2 cellular contexts compared by ENCODE assay signal in the genomic region with DNA sequence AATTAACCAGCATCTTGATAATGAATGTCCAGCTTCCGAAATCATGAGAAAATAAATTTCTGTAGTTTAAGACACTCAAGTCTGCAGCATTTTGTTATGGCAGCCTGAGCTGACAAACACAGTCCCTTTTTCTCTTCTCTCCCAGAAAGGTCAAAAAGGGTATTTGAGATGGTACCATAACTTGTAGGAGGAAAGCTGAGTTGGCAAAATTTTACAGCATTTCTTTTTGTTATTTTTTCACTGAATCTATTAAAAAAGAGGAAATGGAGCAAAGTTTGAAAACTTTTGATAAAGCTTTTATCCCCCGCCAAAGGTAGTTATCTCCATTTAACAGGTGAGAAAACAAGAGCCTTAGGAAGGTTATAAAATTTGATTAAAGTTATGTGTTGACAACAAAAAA.
TF ChIP-seq lines count a peak whose summit lies in the region.

No MANE protein-coding gene starts in this region.

TF ChIP-seq in HepG2, 621 proteins besides CTCF, POLR2A, EP300 and RAD21:
- no peak for TF ChIP-seq TBX2 (CRISPR knock-in tag; IDR thresholded peaks at IDR 0.05; ENCODE audit: borderline replicate concordance)
- no peak for TF ChIP-seq HNF4A (CRISPR knock-in tag; IDR thresholded peaks at IDR 0.05)
- TF ChIP-seq MAFK (conservative IDR thresholded peaks at IDR 0.05 in 1 of 2, IDR thresholded peaks at IDR 0.05 in 1 of 2; ENCODE audit: low read length in 2 of 2): peak; percentile 76 to 91
- TF ChIP-seq SP5 (CRISPR knock-in tag; IDR thresholded peaks at IDR 0.05; ENCODE audit: borderline replicate concordance, low read depth): no peak
- TF ChIP-seq MAFF (IDR thresholded peaks at IDR 0.05; ENCODE audit: low read depth, low read length): peak; percentile 83
- TF ChIP-seq MTA1 (CRISPR knock-in tag; IDR thresholded peaks at IDR 0.05; ENCODE audit: borderline replicate concordance): no peak

TF ChIP-seq in H1, 55 proteins besides CTCF, POLR2A, EP300 and RAD21:
- TF ChIP-seq KDM4A (IDR thresholded peaks at IDR 0.05; ENCODE audit: low read depth, low read length, severe bottlenecking) (no peak), ASH2L (IDR thresholded peaks at IDR 0.05; ENCODE audit: low read length) (no peak), NANOG (IDR thresholded peaks at IDR 0.05; ENCODE audit: insufficient read depth, low read depth, low read length, poor library complexity, severe bottlenecking) (no peak), TCF12 (IDR thresholded peaks at IDR 0.05; ENCODE audit: low read depth, low read length) (no peak), SIRT6 (IDR thresholded peaks at IDR 0.05; ENCODE audit: low read length) (no peak), SRF (IDR thresholded peaks at IDR 0.05; ENCODE audit: low read depth, low read length) (no peak), MAFK (IDR thresholded peaks at IDR 0.05; ENCODE audit: low read depth, low read length) (peak; percentile 62; the same call in 1 of the 2 replicates), CBX5 (IDR thresholded peaks at IDR 0.05; ENCODE audit: low read depth, low read length) (no peak)
- TF ChIP-seq, protein P1, sequence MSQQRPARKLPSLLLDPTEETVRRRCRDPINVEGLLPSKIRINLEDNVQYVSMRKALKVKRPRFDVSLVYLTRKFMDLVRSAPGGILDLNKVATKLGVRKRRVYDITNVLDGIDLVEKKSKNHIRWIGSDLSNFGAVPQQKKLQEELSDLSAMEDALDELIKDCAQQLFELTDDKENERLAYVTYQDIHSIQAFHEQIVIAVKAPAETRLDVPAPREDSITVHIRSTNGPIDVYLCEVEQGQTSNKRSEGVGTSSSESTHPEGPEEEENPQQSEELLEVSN (IDR thresholded peaks at IDR 0.05): no peak
